In the genomic region with DNA sequence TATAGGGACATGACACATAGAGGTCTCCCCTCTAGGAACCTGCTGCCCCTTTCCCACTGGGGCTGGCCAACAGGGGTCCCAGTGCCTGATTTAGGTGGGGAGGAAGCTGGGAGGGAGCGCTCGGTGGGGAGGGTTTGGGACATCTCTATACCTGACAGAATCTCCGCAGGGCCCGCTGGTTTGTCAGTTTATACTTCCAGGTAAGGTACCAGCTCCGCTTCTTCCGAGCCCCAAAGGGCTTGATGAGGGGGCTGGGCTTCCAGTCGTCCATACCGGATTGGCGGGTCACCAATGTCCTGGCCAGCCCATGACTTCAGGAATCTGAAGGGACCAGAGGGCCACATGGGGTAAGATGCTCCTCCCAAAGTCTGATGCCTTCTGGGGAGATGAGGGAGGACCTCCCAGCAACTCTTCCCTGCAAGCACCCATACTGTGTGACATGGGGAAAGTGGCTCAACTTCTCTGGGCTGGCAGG, we compare ENCODE assay signal across 8 cellular contexts. TPM values are rescaled to one million over a fixed set of nuclear protein-coding genes. Genes with fewer than 3 reads are reported as not detected.
DNase-seq lines count a peak whose midpoint lies in the region; ATAC-seq and TF ChIP-seq lines count a peak whose summit lies in the region.

No MANE protein-coding gene starts in this region.

- H3K9ac ChIP-seq in stomach smooth muscle (ENCODE audit: low read length in 2 of 2): peak overlapping the region; percentile 96

- H3K4me1 ChIP-seq in HEK293 (ENCODE audit: control insufficient read depth, insufficient read depth, low read length): no peaks in the 10 kb centered on the region
- H3K4me1 ChIP-seq in stomach smooth muscle (ENCODE audit: control insufficient read depth, insufficient read depth, low read length): peaks cover 27% of the 10 kb centered on the region

- POLR2A ChIA-PET in HEK293 (lab: Yijun Ruan, JAX): interaction anchor here (0.5 to 2.5 kb wide), 6 partner anchors 14 to 306 kb away, joined by 3 to 9 read pairs (median 6); partner anchors contain the start of genes PIK3R3 and RAD54L
- POLR2A ChIA-PET in activated CD8-positive, alpha-beta T cell treated with anti-CD3 and anti-CD28 coated beads, Interleukin-2, amount 10 ng/mL, durations not matched to agents 7 days and 5 days (lab: Charles Lee): interaction anchor here (0.5 to 1.3 kb wide), 4 partner anchors 28 to 51 kb away, joined by 3 to 4 read pairs (median 3); no protein-coding TSS in a partner anchor

- H3K4me3 Mint-ChIP-seq in activated CD8-positive, alpha-beta T cell treated with anti-CD3 and anti-CD28 coated beads, Interleukin-2, amount 10 ng/mL, durations not matched to agents 7 days and 5 days: peak overlapping the region; percentile 81

- H3K9me3 Mint-ChIP-seq in activated CD8-positive, alpha-beta T cell treated with anti-CD3 and anti-CD28 coated beads, Interleukin-2, amount 10 ng/mL, durations not matched to agents 7 days and 5 days (ENCODE audit: insufficient read depth): no peaks in the 10 kb centered on the region

- H3K36me3 ChIP-seq in HEK293 (ENCODE audit: control insufficient read depth in 2 of 2, insufficient read depth in 1 of 2, low read length in 2 of 2) (peaks cover 0 to 44% of the 10 kb centered on the region in 2 experiments; a peak in 1 of 3 replicates), stomach smooth muscle (ENCODE audit: control insufficient read depth in 2 of 2, insufficient read depth in 2 of 2, low read length in 2 of 2) (peaks cover 31 to 36% of the 10 kb centered on the region in 2 donors)

- H3K27me3 ChIP-seq in stomach smooth muscle (ENCODE audit: control insufficient read depth in 1 of 2, insufficient read depth in 2 of 2, low read length in 2 of 2): no peaks in the 10 kb centered on the region

- H3K9me3 ChIP-seq in HEK293 (ENCODE audit: control insufficient read depth, insufficient read depth, low read depth, low read length): no peaks in the 10 kb centered on the region
- H3K9me3 ChIP-seq in stomach smooth muscle (ENCODE audit: control insufficient read depth in 2 of 2, low read length in 2 of 2): no peaks in the 10 kb centered on the region

- H3K27ac Mint-ChIP-seq in activated CD8-positive, alpha-beta T cell treated with anti-CD3 and anti-CD28 coated beads, Interleukin-2, amount 10 ng/mL, durations not matched to agents 7 days and 5 days: peak overlapping the region; percentile 80

- H3K4me3 ChIP-seq in HEK293 (ENCODE audit: low read depth, low read length) (peak overlapping the region; percentile 74), iPS-11a (ENCODE audit: low read depth, low read length) (peak overlapping the region; percentile 86), stomach smooth muscle (ENCODE audit: low read length in 2 of 2) (peak overlapping the region; percentile 96 to 100)

- peak overlapping the region; percentile 78 for H3K27ac ChIP-seq in HEK293 (ENCODE audit: extremely low read depth, low read depth, low read length)
- H3K27ac ChIP-seq in stomach smooth muscle (ENCODE audit: low read length): peak overlapping the region; percentile 66

- CTCF ChIA-PET in HEK293 (lab: Yijun Ruan, JAX): interaction anchor here (0.6 to 3.6 kb wide), 2 partner anchors 26 to 1483 kb away, joined by 3 to 11 read pairs; no protein-coding TSS in a partner anchor
- CTCF ChIA-PET in activated CD8-positive, alpha-beta T cell treated with anti-CD3 and anti-CD28 coated beads, Interleukin-2, amount 10 ng/mL, durations not matched to agents 7 days and 5 days (lab: Charles Lee): interaction anchor here (0.7 to 1.7 kb wide), 2 partner anchors 24 to 49 kb away, joined by 3 read pairs; partner anchors contain the start of gene RAD54L

- H3K4me1 Mint-ChIP-seq in activated CD8-positive, alpha-beta T cell treated with anti-CD3 and anti-CD28 coated beads, Interleukin-2, amount 10 ng/mL, durations not matched to agents 7 days and 5 days (ENCODE audit: low read depth): peaks cover 17% of the 10 kb centered on the region

- peaks cover 3% of the 10 kb centered on the region for H3K36me3 Mint-ChIP-seq in activated CD8-positive, alpha-beta T cell treated with anti-CD3 and anti-CD28 coated beads, Interleukin-2, amount 10 ng/mL, durations not matched to agents 7 days and 5 days (ENCODE audit: low read depth)

- TF ChIP-seq CTCF in HEK293 (tag by site-specific recombination; IDR thresholded peaks at IDR 0.05): no peak

- peak; percentile 3 for ATAC-seq in activated CD8-positive, alpha-beta T cell treated with anti-CD3 and anti-CD28 coated beads, Interleukin-2, amount 10 ng/mL, durations not matched to agents 7 days and 5 days

- DNase-seq in activated CD8-positive, alpha-beta T cell treated with anti-CD3 and anti-CD28 coated beads, Interleukin-2, amount 10 ng/mL, durations not matched to agents 7 days and 5 days: no peak
- DNase-seq in islet precursor cell: no peak
- no peak for DNase-seq in CD1c-positive myeloid dendritic cell (ENCODE audit: extremely low spot score)
- DNase-seq in DMS79 (lab: John Stamatoyannopoulos, UW): no peak
- DNase-seq in HT-29 (ENCODE audit: low spot score): no peak

- no peaks in the 10 kb centered on the region for H3K27me3 Mint-ChIP-seq in activated CD8-positive, alpha-beta T cell treated with anti-CD3 and anti-CD28 coated beads, Interleukin-2, amount 10 ng/mL, durations not matched to agents 7 days and 5 days (ENCODE audit: low read depth)

TF ChIP-seq in HEK293, 187 proteins besides CTCF, POLR2A, EP300 and RAD21:
- TF ChIP-seq ZBTB17 (tag by site-specific recombination; IDR thresholded peaks at IDR 0.05) (no peak), ZNF768 (tag by site-specific recombination; IDR thresholded peaks at IDR 0.05) (0 out of 2 replicates have a peak, but pooled peaks have one; percentile 97), SP3 (tag by site-specific recombination; IDR thresholded peaks at IDR 0.05) (0 out of 2 replicates have a peak, but pooled peaks have one; percentile 9)

RNA-seq across cellular contexts. Expression of gene POMGNT1, which starts 0.6 kb away (rescaled TPM):
- total RNA-seq in activated CD8-positive, alpha-beta T cell treated with anti-CD3 and anti-CD28 coated beads, Interleukin-2, amount 10 ng/mL, durations not matched to agents 7 days and 5 days: 10 to 100 TPM; 25.2 to 28.4 TPM
- 53.5 TPM in 2 replicates for total RNA-seq in HT-29 (2014; rRNA removed; shearing (Covaris generic))

RNA-seq across cellular contexts. Expression of gene LURAP1, which starts 5.5 kb away (rescaled TPM):
- total RNA-seq in activated CD8-positive, alpha-beta T cell treated with anti-CD3 and anti-CD28 coated beads, Interleukin-2, amount 10 ng/mL, durations not matched to agents 7 days and 5 days: not detected
- not detected in 2 replicates for total RNA-seq in HT-29 (2014; rRNA removed; shearing (Covaris generic))

RNA-seq across cellular contexts. Expression of gene P3R3URF, which starts 21.3 kb away (rescaled TPM):
- total RNA-seq in activated CD8-positive, alpha-beta T cell treated with anti-CD3 and anti-CD28 coated beads, Interleukin-2, amount 10 ng/mL, durations not matched to agents 7 days and 5 days: not detected
- not detected in 2 replicates for total RNA-seq in HT-29 (2014; rRNA removed; shearing (Covaris generic))

RNA-seq across cellular contexts. Expression of gene TSPAN1, which starts 22.7 kb away (rescaled TPM):
- not detected for total RNA-seq in activated CD8-positive, alpha-beta T cell treated with anti-CD3 and anti-CD28 coated beads, Interleukin-2, amount 10 ng/mL, durations not matched to agents 7 days and 5 days
- total RNA-seq in HT-29 (2014; rRNA removed; shearing (Covaris generic)): 162 and 165 TPM in 2 replicates

RNA-seq across cellular contexts. Expression of gene RAD54L, which starts 50.0 kb away (rescaled TPM):
- 10 to 100 TPM; 59.3 to 63.9 TPM for total RNA-seq in activated CD8-positive, alpha-beta T cell treated with anti-CD3 and anti-CD28 coated beads, Interleukin-2, amount 10 ng/mL, durations not matched to agents 7 days and 5 days
- total RNA-seq in HT-29 (2014; rRNA removed; shearing (Covaris generic)): 22.0 and 32.5 TPM in 2 replicates
